Comparison of ENCODE assay signal across 1 cellular context in the genomic region with DNA sequence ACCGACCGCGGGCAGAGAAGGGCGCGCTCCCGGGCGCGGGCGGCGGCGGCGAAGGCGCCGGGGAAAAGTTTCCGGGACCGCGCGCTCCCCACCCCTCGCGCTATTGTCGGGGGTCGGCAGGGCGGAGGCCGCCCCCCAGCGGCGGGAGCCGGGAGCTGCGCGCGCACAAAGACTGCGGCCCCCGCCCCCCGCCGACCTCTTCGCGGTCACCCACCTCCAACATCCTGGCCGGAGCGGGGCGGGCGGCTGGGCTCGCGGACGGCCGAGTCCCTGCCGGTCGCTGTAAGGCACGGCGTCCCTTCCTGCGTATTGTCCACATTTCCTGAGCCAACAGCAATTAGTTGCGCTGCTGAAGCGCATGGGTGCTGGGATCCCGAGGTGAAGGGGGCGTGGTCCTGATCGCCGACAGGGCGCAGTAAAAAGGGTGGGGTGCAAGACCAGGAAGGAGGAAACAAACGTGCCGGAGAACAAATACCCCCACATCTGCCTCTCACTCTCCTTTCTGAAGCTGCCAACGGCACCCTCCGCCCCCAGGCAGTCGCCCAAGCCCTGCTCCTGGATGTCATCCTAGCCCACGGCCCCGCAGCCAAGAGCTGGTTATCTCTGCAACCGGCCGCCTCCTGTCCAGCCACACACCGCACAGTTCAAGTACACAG.
TF ChIP-seq lines count a peak whose summit lies in the region.

A gene with protein sequence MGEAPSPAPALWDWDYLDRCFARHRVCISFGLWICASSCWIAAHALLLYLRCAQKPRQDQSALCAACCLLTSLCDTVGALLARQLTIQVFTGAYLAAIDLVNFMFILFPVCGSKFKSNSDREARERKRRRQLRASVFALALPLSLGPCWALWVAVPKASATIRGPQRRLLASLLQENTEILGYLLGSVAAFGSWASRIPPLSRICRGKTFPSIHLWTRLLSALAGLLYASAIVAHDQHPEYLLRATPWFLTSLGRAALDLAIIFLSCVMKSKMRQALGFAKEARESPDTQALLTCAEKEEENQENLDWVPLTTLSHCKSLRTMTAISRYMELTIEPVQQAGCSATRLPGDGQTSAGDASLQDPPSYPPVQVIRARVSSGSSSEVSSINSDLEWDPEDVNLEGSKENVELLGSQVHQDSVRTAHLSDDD (minus strand): TSS at position 71 of the 656 bp plus-strand sequence. CDS start 204 bp downstream, outside the sequence.

TF ChIP-seq in K562, 482 proteins besides CTCF, POLR2A, EP300 and RAD21 (continued from another document and continues in another):
- TF ChIP-seq, protein P1, sequence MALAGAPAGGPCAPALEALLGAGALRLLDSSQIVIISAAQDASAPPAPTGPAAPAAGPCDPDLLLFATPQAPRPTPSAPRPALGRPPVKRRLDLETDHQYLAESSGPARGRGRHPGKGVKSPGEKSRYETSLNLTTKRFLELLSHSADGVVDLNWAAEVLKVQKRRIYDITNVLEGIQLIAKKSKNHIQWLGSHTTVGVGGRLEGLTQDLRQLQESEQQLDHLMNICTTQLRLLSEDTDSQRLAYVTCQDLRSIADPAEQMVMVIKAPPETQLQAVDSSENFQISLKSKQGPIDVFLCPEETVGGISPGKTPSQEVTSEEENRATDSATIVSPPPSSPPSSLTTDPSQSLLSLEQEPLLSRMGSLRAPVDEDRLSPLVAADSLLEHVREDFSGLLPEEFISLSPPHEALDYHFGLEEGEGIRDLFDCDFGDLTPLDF (CRISPR knock-in tag; IDR thresholded peaks at IDR 0.05): peak; percentile 29; the same call in 1 of the 2 replicates
- TF ChIP-seq ARID1B (IDR thresholded peaks at IDR 0.05): peak; percentile 47; the same call in 1 of the 2 replicates
- peak; percentile 49; the same call in 1 of the 2 replicates for TF ChIP-seq BCOR (IDR thresholded peaks at IDR 0.05)
- TF ChIP-seq, protein P2, sequence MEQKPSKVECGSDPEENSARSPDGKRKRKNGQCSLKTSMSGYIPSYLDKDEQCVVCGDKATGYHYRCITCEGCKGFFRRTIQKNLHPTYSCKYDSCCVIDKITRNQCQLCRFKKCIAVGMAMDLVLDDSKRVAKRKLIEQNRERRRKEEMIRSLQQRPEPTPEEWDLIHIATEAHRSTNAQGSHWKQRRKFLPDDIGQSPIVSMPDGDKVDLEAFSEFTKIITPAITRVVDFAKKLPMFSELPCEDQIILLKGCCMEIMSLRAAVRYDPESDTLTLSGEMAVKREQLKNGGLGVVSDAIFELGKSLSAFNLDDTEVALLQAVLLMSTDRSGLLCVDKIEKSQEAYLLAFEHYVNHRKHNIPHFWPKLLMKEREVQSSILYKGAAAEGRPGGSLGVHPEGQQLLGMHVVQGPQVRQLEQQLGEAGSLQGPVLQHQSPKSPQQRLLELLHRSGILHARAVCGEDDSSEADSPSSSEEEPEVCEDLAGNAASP (IDR thresholded peaks at IDR 0.05): no peak
- TF ChIP-seq SMARCE1 (IDR thresholded peaks at IDR 0.05): peak; percentile 51
- TF ChIP-seq, protein P3, sequence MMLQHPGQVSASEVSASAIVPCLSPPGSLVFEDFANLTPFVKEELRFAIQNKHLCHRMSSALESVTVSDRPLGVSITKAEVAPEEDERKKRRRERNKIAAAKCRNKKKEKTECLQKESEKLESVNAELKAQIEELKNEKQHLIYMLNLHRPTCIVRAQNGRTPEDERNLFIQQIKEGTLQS (IDR thresholded peaks at IDR 0.05): no peak
- TF ChIP-seq, protein P3 (CRISPR knock-in tag; conservative IDR thresholded peaks at IDR 0.05): 0 out of 2 replicates have a peak, but pooled peaks have one; percentile 66
- TF ChIP-seq, protein P4, sequence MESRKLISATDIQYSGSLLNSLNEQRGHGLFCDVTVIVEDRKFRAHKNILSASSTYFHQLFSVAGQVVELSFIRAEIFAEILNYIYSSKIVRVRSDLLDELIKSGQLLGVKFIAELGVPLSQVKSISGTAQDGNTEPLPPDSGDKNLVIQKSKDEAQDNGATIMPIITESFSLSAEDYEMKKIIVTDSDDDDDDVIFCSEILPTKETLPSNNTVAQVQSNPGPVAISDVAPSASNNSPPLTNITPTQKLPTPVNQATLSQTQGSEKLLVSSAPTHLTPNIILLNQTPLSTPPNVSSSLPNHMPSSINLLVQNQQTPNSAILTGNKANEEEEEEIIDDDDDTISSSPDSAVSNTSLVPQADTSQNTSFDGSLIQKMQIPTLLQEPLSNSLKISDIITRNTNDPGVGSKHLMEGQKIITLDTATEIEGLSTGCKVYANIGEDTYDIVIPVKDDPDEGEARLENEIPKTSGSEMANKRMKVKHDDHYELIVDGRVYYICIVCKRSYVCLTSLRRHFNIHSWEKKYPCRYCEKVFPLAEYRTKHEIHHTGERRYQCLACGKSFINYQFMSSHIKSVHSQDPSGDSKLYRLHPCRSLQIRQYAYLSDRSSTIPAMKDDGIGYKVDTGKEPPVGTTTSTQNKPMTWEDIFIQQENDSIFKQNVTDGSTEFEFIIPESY (CRISPR knock-in tag; IDR thresholded peaks at IDR 0.05): peak; percentile 45; the same call in 1 of the 2 replicates
- TF ChIP-seq NONO (IDR thresholded peaks at IDR 0.05; ENCODE audit: low read depth in 2 of 2, low read length in 1 of 2): peak in 1 of 2 experiments; percentile 87; a peak in 1 of 4 replicates
- peak; percentile 31 for TF ChIP-seq NEUROD1 (IDR thresholded peaks at IDR 0.05; ENCODE audit: borderline replicate concordance, low read depth, low read length, partially characterized antibody)
- TF ChIP-seq RFX1 (IDR thresholded peaks at IDR 0.05): no peak
- peak; percentile 72 for TF ChIP-seq HDAC2 (IDR thresholded peaks at IDR 0.05)
- peak; percentile 19; the same call in 1 of the 2 replicates for TF ChIP-seq CREB1 (IDR thresholded peaks at IDR 0.05)
- TF ChIP-seq CREB1 (CRISPR knock-in tag; IDR thresholded peaks at IDR 0.05): no peak
- TF ChIP-seq PCBP1 (IDR thresholded peaks at IDR 0.05; ENCODE audit: low read depth, low read length, poor library complexity, severe bottlenecking): peak; percentile 65
- TF ChIP-seq TRIM24 (IDR thresholded peaks at IDR 0.05): peak in 1 of 2 experiments; percentile 36; a peak in 2 of 4 replicates
- TF ChIP-seq, protein P5, sequence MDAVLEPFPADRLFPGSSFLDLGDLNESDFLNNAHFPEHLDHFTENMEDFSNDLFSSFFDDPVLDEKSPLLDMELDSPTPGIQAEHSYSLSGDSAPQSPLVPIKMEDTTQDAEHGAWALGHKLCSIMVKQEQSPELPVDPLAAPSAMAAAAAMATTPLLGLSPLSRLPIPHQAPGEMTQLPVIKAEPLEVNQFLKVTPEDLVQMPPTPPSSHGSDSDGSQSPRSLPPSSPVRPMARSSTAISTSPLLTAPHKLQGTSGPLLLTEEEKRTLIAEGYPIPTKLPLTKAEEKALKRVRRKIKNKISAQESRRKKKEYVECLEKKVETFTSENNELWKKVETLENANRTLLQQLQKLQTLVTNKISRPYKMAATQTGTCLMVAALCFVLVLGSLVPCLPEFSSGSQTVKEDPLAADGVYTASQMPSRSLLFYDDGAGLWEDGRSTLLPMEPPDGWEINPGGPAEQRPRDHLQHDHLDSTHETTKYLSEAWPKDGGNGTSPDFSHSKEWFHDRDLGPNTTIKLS (IDR thresholded peaks at IDR 0.05; ENCODE audit: borderline replicate concordance, low read depth): peak; percentile 39; the same call in 1 of the 2 replicates
- 0 out of 2 replicates have a peak, but pooled peaks have one; percentile 19 for TF ChIP-seq HMBOX1 (IDR thresholded peaks at IDR 0.05)
- TF ChIP-seq FOSL1 (tag; conservative IDR thresholded peaks at IDR 0.05): 0 out of 2 replicates have a peak, but pooled peaks have one; percentile 26
- TF ChIP-seq RBFOX2 (IDR thresholded peaks at IDR 0.05; ENCODE audit: low read depth, low read length): peak; percentile 82
- 0 out of 2 replicates have a peak, but pooled peaks have one; percentile 70 for TF ChIP-seq HMGXB4 (CRISPR knock-in tag; IDR thresholded peaks at IDR 0.05)
- TF ChIP-seq, protein P6, sequence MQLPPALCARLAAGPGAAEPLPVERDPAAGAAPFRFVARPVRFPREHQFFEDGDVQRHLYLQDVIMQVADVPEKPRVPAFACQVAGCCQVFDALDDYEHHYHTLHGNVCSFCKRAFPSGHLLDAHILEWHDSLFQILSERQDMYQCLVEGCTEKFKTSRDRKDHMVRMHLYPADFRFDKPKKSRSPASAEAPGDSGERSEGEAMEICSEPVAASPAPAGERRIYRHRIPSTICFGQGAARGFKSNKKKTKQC (CRISPR knock-in tag; IDR thresholded peaks at IDR 0.05): peak; percentile 41; the same call in 1 of the 2 replicates
- TF ChIP-seq POLR3G (IDR thresholded peaks at IDR 0.05; ENCODE audit: extremely low read depth, insufficient read length, insufficient replicate concordance): no peak
- TF ChIP-seq PHF20 (IDR thresholded peaks at IDR 0.05; ENCODE audit: partially characterized antibody): peak; percentile 27
- TF ChIP-seq ZBTB17 (CRISPR knock-in tag; IDR thresholded peaks at IDR 0.05): peak; percentile 51; the same call in 1 of the 2 replicates
- 0 out of 2 replicates have a peak, but pooled peaks have one; percentile 8 for TF ChIP-seq ZKSCAN1 (IDR thresholded peaks at IDR 0.05; ENCODE audit: low read depth, low read length)
- peak; percentile 4; the same call in 1 of the 2 replicates for TF ChIP-seq JUND (IDR thresholded peaks at IDR 0.05; ENCODE audit: borderline replicate concordance, low read depth, low read length)
- TF ChIP-seq JUND (tag; IDR thresholded peaks at IDR 0.05; ENCODE audit: borderline replicate concordance, low read depth, low read length): no peak
- TF ChIP-seq, protein P7, sequence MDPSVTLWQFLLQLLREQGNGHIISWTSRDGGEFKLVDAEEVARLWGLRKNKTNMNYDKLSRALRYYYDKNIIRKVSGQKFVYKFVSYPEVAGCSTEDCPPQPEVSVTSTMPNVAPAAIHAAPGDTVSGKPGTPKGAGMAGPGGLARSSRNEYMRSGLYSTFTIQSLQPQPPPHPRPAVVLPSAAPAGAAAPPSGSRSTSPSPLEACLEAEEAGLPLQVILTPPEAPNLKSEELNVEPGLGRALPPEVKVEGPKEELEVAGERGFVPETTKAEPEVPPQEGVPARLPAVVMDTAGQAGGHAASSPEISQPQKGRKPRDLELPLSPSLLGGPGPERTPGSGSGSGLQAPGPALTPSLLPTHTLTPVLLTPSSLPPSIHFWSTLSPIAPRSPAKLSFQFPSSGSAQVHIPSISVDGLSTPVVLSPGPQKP (CRISPR knock-in tag; IDR thresholded peaks at IDR 0.05): no peak
- TF ChIP-seq POLR2H (tag; IDR thresholded peaks at IDR 0.05; ENCODE audit: low read depth): no peak
- TF ChIP-seq NRF1 (conservative IDR thresholded peaks at IDR 0.05 in 1 of 2, IDR thresholded peaks at IDR 0.05 in 1 of 2): peak; percentile 82 to 87
- TF ChIP-seq ZBED1 (IDR thresholded peaks at IDR 0.05): peak; percentile 92; the same call in 1 of the 2 replicates
- no peak for TF ChIP-seq ZNF695 (CRISPR knock-in tag; IDR thresholded peaks at IDR 0.05)
- TF ChIP-seq ZNF77 (CRISPR knock-in tag; IDR thresholded peaks at IDR 0.05): no peak
- peak; percentile 67 for TF ChIP-seq SIN3B (IDR thresholded peaks at IDR 0.05; ENCODE audit: low read depth)
- TF ChIP-seq ELF1 (tag; IDR thresholded peaks at IDR 0.05): 0 out of 2 replicates have a peak, but pooled peaks have one; percentile 38
- no peak for TF ChIP-seq ARNT (IDR thresholded peaks at IDR 0.05)
- TF ChIP-seq, protein P8, sequence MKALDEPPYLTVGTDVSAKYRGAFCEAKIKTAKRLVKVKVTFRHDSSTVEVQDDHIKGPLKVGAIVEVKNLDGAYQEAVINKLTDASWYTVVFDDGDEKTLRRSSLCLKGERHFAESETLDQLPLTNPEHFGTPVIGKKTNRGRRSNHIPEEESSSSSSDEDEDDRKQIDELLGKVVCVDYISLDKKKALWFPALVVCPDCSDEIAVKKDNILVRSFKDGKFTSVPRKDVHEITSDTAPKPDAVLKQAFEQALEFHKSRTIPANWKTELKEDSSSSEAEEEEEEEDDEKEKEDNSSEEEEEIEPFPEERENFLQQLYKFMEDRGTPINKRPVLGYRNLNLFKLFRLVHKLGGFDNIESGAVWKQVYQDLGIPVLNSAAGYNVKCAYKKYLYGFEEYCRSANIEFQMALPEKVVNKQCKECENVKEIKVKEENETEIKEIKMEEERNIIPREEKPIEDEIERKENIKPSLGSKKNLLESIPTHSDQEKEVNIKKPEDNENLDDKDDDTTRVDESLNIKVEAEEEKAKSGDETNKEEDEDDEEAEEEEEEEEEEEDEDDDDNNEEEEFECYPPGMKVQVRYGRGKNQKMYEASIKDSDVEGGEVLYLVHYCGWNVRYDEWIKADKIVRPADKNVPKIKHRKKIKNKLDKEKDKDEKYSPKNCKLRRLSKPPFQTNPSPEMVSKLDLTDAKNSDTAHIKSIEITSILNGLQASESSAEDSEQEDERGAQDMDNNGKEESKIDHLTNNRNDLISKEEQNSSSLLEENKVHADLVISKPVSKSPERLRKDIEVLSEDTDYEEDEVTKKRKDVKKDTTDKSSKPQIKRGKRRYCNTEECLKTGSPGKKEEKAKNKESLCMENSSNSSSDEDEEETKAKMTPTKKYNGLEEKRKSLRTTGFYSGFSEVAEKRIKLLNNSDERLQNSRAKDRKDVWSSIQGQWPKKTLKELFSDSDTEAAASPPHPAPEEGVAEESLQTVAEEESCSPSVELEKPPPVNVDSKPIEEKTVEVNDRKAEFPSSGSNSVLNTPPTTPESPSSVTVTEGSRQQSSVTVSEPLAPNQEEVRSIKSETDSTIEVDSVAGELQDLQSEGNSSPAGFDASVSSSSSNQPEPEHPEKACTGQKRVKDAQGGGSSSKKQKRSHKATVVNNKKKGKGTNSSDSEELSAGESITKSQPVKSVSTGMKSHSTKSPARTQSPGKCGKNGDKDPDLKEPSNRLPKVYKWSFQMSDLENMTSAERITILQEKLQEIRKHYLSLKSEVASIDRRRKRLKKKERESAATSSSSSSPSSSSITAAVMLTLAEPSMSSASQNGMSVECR (CRISPR knock-in tag; IDR thresholded peaks at IDR 0.05): peak; percentile 90
- peak; percentile 65 for TF ChIP-seq CBX1 (IDR thresholded peaks at IDR 0.05; ENCODE audit: low read depth)
- peak; percentile 70; the same call in 1 of the 2 replicates for TF ChIP-seq PHF8 (IDR thresholded peaks at IDR 0.05; ENCODE audit: borderline replicate concordance, low read length)
- peak; percentile 87 for TF ChIP-seq MTA3 (IDR thresholded peaks at IDR 0.05; ENCODE audit: borderline replicate concordance)
